1 cellular context compared by ENCODE assay signal in the genomic region with DNA sequence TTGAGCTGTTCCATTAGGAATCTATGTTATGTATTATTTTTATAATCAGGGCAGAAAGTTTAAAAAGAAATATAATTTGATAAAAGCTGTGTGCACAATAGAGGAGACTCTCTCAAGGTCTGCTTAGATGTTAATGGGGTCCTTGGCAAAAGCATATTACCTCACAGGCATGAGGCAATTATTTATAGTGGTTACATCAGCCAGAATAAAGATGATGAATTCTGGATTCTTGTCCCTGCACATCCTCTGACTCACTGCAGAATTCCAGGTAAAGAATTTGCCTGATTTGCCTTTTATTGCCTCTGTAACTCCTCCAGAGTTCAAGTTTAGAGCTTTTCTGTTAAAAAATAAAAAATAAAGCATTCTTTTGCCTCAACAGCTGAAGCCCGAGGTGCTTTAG.
TF ChIP-seq lines count a peak whose summit lies in the region.

No MANE protein-coding gene starts in this region.

TF ChIP-seq in HEK293, 187 proteins besides CTCF, POLR2A, EP300 and RAD21 (continued from another document):
- TF ChIP-seq ZBTB6 (tag by site-specific recombination; IDR thresholded peaks at IDR 0.05) (no peak), ZNF24 (tag by site-specific recombination; IDR thresholded peaks at IDR 0.05) (peak; percentile 48; the same call in 1 of the 2 replicates), ZEB2 (tag by site-specific recombination; IDR thresholded peaks at IDR 0.05) (peak; percentile 78; the same call in 1 of the 2 replicates), ZFP3 (tag by site-specific recombination; IDR thresholded peaks at IDR 0.05; ENCODE audit: low read depth) (no peak), SP3 (tag by site-specific recombination; IDR thresholded peaks at IDR 0.05) (no peak), ZNF623 (tag by site-specific recombination; IDR thresholded peaks at IDR 0.05) (no peak), ZSCAN4 (tag by site-specific recombination; IDR thresholded peaks at IDR 0.05) (no peak), IKZF3 (tag by site-specific recombination; IDR thresholded peaks at IDR 0.05) (peak; percentile 74), EGR2 (tag by site-specific recombination; IDR thresholded peaks at IDR 0.05; ENCODE audit: low read depth) (no peak), ZNF610 (tag by site-specific recombination; IDR thresholded peaks at IDR 0.05; ENCODE audit: borderline replicate concordance) (no peak), YY1 (tag by site-specific recombination; IDR thresholded peaks at IDR 0.05) (no peak), KLF10 (tag by site-specific recombination; IDR thresholded peaks at IDR 0.05) (peak; percentile 52; the same call in 1 of the 2 replicates), ZNF341 (tag by site-specific recombination; IDR thresholded peaks at IDR 0.05; ENCODE audit: low read depth) (no peak), KLF9 (tag by site-specific recombination; IDR thresholded peaks at IDR 0.05; ENCODE audit: low read depth) (no peak), ATF2 (tag by site-specific recombination; IDR thresholded peaks at IDR 0.05; ENCODE audit: low read depth) (peak; percentile 72; the same call in 1 of the 2 replicates), ZNF521 (tag by site-specific recombination; IDR thresholded peaks at IDR 0.05) (no peak), MEIS1 (CRISPR knock-in tag; IDR thresholded peaks at IDR 0.05; ENCODE audit: borderline replicate concordance) (no peak), ZNF16 (tag by site-specific recombination; IDR thresholded peaks at IDR 0.05; ENCODE audit: low read depth) (no peak), BCL11A (tag by site-specific recombination; IDR thresholded peaks at IDR 0.05; ENCODE audit: low read depth) (no peak), ZNF335 (tag by site-specific recombination; conservative IDR thresholded peaks at IDR 0.05) (peak; percentile 38), ZNF510 (tag by site-specific recombination; IDR thresholded peaks at IDR 0.05; ENCODE audit: insufficient replicate concordance) (no peak), ZNF132 (tag by site-specific recombination; IDR thresholded peaks at IDR 0.05; ENCODE audit: borderline replicate concordance) (no peak), ZNF366 (tag by site-specific recombination; conservative IDR thresholded peaks at IDR 0.05) (no peak), ZNF629 (tag by site-specific recombination; IDR thresholded peaks at IDR 0.05) (peak; percentile 88), PRDM2 (tag by site-specific recombination; IDR thresholded peaks at IDR 0.05; ENCODE audit: borderline replicate concordance) (no peak), ZNF660 (tag by site-specific recombination; IDR thresholded peaks at IDR 0.05) (peak; percentile 86; the same call in 1 of the 2 replicates)
- TF ChIP-seq, protein P1, sequence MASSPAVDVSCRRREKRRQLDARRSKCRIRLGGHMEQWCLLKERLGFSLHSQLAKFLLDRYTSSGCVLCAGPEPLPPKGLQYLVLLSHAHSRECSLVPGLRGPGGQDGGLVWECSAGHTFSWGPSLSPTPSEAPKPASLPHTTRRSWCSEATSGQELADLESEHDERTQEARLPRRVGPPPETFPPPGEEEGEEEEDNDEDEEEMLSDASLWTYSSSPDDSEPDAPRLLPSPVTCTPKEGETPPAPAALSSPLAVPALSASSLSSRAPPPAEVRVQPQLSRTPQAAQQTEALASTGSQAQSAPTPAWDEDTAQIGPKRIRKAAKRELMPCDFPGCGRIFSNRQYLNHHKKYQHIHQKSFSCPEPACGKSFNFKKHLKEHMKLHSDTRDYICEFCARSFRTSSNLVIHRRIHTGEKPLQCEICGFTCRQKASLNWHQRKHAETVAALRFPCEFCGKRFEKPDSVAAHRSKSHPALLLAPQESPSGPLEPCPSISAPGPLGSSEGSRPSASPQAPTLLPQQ (tag by site-specific recombination; IDR thresholded peaks at IDR 0.05) = peak; percentile 30; the same call in 1 of the 2 replicates
- TF ChIP-seq, protein P2, sequence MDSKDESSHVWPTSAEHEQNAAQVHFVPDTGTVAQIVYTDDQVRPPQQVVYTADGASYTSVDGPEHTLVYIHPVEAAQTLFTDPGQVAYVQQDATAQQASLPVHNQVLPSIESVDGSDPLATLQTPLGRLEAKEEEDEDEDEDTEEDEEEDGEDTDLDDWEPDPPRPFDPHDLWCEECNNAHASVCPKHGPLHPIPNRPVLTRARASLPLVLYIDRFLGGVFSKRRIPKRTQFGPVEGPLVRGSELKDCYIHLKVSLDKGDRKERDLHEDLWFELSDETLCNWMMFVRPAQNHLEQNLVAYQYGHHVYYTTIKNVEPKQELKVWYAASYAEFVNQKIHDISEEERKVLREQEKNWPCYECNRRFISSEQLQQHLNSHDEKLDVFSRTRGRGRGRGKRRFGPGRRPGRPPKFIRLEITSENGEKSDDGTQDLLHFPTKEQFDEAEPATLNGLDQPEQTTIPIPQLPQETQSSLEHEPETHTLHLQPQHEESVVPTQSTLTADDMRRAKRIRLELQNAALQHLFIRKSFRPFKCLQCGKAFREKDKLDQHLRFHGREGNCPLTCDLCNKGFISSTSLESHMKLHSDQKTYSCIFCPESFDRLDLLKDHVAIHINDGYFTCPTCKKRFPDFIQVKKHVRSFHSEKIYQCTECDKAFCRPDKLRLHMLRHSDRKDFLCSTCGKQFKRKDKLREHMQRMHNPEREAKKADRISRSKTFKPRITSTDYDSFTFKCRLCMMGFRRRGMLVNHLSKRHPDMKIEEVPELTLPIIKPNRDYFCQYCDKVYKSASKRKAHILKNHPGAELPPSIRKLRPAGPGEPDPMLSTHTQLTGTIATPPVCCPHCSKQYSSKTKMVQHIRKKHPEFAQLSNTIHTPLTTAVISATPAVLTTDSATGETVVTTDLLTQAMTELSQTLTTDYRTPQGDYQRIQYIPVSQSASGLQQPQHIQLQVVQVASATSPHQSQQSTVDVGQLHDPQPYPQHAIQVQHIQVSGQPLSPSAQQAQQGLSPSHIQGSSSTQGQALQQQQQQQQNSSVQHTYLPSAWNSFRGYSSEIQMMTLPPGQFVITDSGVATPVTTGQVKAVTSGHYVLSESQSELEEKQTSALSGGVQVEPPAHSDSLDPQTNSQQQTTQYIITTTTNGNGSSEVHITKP (tag by site-specific recombination; IDR thresholded peaks at IDR 0.05) = no peak
- TF ChIP-seq, protein P3, sequence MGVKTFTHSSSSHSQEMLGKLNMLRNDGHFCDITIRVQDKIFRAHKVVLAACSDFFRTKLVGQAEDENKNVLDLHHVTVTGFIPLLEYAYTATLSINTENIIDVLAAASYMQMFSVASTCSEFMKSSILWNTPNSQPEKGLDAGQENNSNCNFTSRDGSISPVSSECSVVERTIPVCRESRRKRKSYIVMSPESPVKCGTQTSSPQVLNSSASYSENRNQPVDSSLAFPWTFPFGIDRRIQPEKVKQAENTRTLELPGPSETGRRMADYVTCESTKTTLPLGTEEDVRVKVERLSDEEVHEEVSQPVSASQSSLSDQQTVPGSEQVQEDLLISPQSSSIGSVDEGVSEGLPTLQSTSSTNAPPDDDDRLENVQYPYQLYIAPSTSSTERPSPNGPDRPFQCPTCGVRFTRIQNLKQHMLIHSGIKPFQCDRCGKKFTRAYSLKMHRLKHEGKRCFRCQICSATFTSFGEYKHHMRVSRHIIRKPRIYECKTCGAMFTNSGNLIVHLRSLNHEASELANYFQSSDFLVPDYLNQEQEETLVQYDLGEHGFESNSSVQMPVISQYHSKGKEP (tag by site-specific recombination; IDR thresholded peaks at IDR 0.05) = 0 out of 2 replicates have a peak, but pooled peaks have one; percentile 18
